Comparison of ENCODE assay signal across 10 cellular contexts in the genomic region with DNA sequence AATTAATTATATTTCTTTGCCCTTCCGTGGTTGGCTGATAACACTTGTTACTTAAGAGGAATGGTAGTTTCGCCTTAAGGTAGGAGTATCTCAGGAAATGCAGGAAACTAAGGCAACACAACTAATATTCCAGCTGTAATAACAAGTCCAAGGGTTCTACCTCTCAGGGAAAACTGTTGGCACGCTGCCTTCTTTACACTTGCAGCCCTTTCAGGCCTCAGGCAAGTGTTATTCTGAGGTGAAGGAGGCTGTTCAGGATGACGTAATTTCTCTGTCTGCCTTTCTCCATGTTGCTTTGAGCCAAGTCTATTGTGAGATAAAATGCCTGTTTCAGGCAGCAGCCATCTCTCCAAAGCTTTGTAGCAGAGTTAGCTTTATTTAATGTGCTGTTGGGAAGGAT. TPM values are rescaled to one million over a fixed set of nuclear protein-coding genes. Genes with fewer than 3 reads are reported as not detected.
DNase-seq lines count a peak whose midpoint lies in the region; ATAC-seq and TF ChIP-seq lines count a peak whose summit lies in the region.
"Had no signal": no experiment of that assay in that cellular context is flagged by ENCODE, and none has a peak within 500 bp of the region (broad histone marks: within the 10 kb centered on the region; RNA-seq: fewer than 3 reads in every experiment).

No MANE protein-coding gene starts in this region.

- H3F3A ChIP-seq in neural cell (ENCODE audit: insufficient read depth, low read length, poor library complexity, severe bottlenecking): peaks cover 7% of the 10 kb centered on the region

- H3K4me2 ChIP-seq in neural cell (ENCODE audit: low read length): peak overlapping the region; percentile 46

- H4K20me1 ChIP-seq in neural cell (ENCODE audit: insufficient read depth): peaks cover 77% of the 10 kb centered on the region

- ATAC-seq in HG03571 (IDR thresholded peaks at IDR 0.05; ENCODE audit: unreplicated experiment): no peak
- ATAC-seq: activated CD8-positive, alpha-beta T cell treated with anti-CD3 and anti-CD28 coated beads for 36 hours had no signal

- TF ChIP-seq EP300 in neural cell (conservative IDR thresholded peaks at IDR 0.05; ENCODE audit: poor library complexity, severe bottlenecking): no peak

- H3K36me3 ChIP-seq in neural cell (ENCODE audit: insufficient read depth, low read length): peaks cover 48% of the 10 kb centered on the region
- H3K36me3 ChIP-seq: colonic mucosa had no signal

- peak; percentile 23 for DNase-seq in EH (ENCODE audit: low read depth)
- peak; percentile 66 for DNase-seq in NCI-H345 (lab: John Stamatoyannopoulos, UW)
- peak; percentile 84 for DNase-seq in epithelial cell of esophagus (ENCODE audit: low read depth)
- DNase-seq in stimulated activated CD4-positive, alpha-beta T cell treated with anti-CD3 and anti-CD28 coated beads, Interleukin-15, amount 100 ng/mL, for 24 hours: no peak
- DNase-seq in middle frontal gyrus (ENCODE audit: extremely low spot score, low spot score): no peak
- DNase-seq in D341Med (ENCODE audit: low spot score): no peak
- DNase-seq: activated CD8-positive, alpha-beta T cell treated with anti-CD3 and anti-CD28 coated beads for 36 hours; colonic mucosa had no signal

- H3K27me3 ChIP-seq in neural cell (ENCODE audit: insufficient read depth, low read depth, low read length): no peaks in the 10 kb centered on the region
- H3K27me3 ChIP-seq: colonic mucosa had no signal

- no peak overlapping the region for H3K4me3 ChIP-seq in epithelial cell of esophagus (ENCODE audit: low read length)
- peak overlapping the region; percentile 39 for H3K4me3 ChIP-seq in neural cell (ENCODE audit: low read length)
- H3K4me3 ChIP-seq: colonic mucosa had no signal

- H3K9me3 ChIP-seq in neural cell (ENCODE audit: low read length): no peaks in the 10 kb centered on the region
- H3K9me3 ChIP-seq: colonic mucosa had no signal

- no peak overlapping the region for H3K27ac ChIP-seq in neural cell (ENCODE audit: low read length)
- H3K27ac ChIP-seq: colonic mucosa had no signal

- H3K9me2 ChIP-seq in neural cell (ENCODE audit: insufficient read depth, low read length): no peaks in the 10 kb centered on the region

- H3K9ac ChIP-seq in neural cell (ENCODE audit: low read length): no peak overlapping the region

- TF ChIP-seq CTCF in epithelial cell of esophagus (IDR thresholded peaks at IDR 0.05; ENCODE audit: insufficient read depth, low read depth, low read length, missing control alignments) (no peak), neural cell (IDR thresholded peaks at IDR 0.05; ENCODE audit: poor library complexity, severe bottlenecking) (no peak)

- H3K79me2 ChIP-seq in neural cell (replicated peaks; ENCODE audit: insufficient read depth, low read length): peaks cover 96% of the 10 kb centered on the region

- H2AFZ ChIP-seq in neural cell (ENCODE audit: low read depth, low read length): no peak overlapping the region

- no peak for TF ChIP-seq RAD21 in neural cell (conservative IDR thresholded peaks at IDR 0.05)

TF ChIP-seq in neural cell, 6 proteins besides CTCF, POLR2A, EP300 and RAD21:
- TF ChIP-seq POLR2AphosphoS5 (IDR thresholded peaks at IDR 0.05): peak; percentile 14
- TF ChIP-seq TAF1 (IDR thresholded peaks at IDR 0.05; ENCODE audit: low read depth): no peak
- TF ChIP-seq, protein P1, sequence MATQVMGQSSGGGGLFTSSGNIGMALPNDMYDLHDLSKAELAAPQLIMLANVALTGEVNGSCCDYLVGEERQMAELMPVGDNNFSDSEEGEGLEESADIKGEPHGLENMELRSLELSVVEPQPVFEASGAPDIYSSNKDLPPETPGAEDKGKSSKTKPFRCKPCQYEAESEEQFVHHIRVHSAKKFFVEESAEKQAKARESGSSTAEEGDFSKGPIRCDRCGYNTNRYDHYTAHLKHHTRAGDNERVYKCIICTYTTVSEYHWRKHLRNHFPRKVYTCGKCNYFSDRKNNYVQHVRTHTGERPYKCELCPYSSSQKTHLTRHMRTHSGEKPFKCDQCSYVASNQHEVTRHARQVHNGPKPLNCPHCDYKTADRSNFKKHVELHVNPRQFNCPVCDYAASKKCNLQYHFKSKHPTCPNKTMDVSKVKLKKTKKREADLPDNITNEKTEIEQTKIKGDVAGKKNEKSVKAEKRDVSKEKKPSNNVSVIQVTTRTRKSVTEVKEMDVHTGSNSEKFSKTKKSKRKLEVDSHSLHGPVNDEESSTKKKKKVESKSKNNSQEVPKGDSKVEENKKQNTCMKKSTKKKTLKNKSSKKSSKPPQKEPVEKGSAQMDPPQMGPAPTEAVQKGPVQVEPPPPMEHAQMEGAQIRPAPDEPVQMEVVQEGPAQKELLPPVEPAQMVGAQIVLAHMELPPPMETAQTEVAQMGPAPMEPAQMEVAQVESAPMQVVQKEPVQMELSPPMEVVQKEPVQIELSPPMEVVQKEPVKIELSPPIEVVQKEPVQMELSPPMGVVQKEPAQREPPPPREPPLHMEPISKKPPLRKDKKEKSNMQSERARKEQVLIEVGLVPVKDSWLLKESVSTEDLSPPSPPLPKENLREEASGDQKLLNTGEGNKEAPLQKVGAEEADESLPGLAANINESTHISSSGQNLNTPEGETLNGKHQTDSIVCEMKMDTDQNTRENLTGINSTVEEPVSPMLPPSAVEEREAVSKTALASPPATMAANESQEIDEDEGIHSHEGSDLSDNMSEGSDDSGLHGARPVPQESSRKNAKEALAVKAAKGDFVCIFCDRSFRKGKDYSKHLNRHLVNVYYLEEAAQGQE (IDR thresholded peaks at IDR 0.05; ENCODE audit: borderline replicate concordance): no peak

RNA-seq across cellular contexts. Expression of gene VCAN, which starts 38.0 kb away (rescaled TPM):
- 1,185 and 1,274 TPM in 2 replicates for polyA plus RNA-seq in neural cell
- 3,969 and 5,103 TPM in 2 replicates for polyA minus RNA-seq in neural cell

Comparison
In these comparisons a context has a peak if more than half of its experiments do, and no peak if none do; other contexts are left out.
1. DNase-seq: peak in EH (single experiment), NCI-H345 (single experiment) and epithelial cell of esophagus (single experiment); none in stimulated activated CD4-positive, alpha-beta T cell treated with anti-CD3 and anti-CD28 coated beads, Interleukin-15, amount 100 ng/mL, for 24 hours (single experiment), middle frontal gyrus (single experiment) and D341Med (single experiment).